In the genomic region with DNA sequence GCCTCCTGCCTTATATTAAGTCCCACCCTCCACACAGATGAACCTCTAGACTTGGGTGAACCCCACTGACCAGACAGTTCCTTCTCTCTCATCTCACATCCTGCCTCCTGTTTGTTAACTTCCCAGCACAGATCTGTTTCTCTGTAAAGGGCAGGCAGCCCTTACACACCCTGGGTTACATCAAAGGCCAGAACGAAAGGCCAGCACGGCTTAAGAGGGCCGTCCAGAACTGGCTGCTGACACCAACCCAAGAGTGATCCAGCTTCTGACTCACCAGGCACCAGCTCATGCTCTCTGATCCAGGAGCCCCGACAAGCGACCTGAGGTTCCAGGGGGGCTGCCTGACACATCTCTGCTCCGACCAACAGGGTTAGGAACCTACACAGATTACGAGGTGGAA, we compare ENCODE assay signal across 9 cellular contexts.
DNase-seq lines count a peak whose midpoint lies in the region; ATAC-seq and TF ChIP-seq lines count a peak whose summit lies in the region.
"Had no signal": no experiment of that assay in that cellular context is flagged by ENCODE, and none has a peak within 500 bp of the region (broad histone marks: within the 10 kb centered on the region; RNA-seq: fewer than 3 reads in every experiment).

No MANE protein-coding gene starts in this region.

- no peaks in the 10 kb centered on the region for H3K9me3 ChIP-seq in muscle layer of duodenum (ENCODE audit: control insufficient read depth in 1 of 2, low read length in 2 of 2)
- H3K9me3 ChIP-seq in upper lobe of left lung: no peaks in the 10 kb centered on the region

- WGBS in upper lobe of left lung, 2 donors: 40 to 60% methylated on average over 1 to 7 of the region's 7 CpGs

- ATAC-seq in upper lobe of left lung (ENCODE audit: low FRiP score in 2 of 2) (peak; percentile 48 to 94), GM21367 (IDR thresholded peaks at IDR 0.05; ENCODE audit: unreplicated experiment) (no peak), GM18868 (IDR thresholded peaks at IDR 0.05; ENCODE audit: unreplicated experiment) (no peak)

- peaks cover 0 to 23% of the 10 kb centered on the region in 2 donors for H3K4me1 ChIP-seq in muscle layer of duodenum (ENCODE audit: control insufficient read depth in 1 of 2, insufficient read depth in 2 of 2, low read length in 2 of 2)
- H3K4me1 ChIP-seq in upper lobe of left lung: peaks cover 0 to 10% (median 1%) of the 10 kb centered on the region in 4 donors

- no peak for TF ChIP-seq POLR2A in upper lobe of left lung (IDR thresholded peaks at IDR 0.05)

- DNase-seq in NCI-H226: peak; percentile 55
- peak; percentile 75 for DNase-seq in fibroblast of peridontal ligament (ENCODE audit: extremely low read depth)
- DNase-seq in upper lobe of left lung: no peak
- no peak for DNase-seq in SW 1271 (lab: John Stamatoyannopoulos, UW)
- no peak for DNase-seq in GM19238 (ENCODE audit: insufficient read length, low spot score)
- DNase-seq: NCI-H2081 had no signal

- H3K27me3 ChIP-seq in muscle layer of duodenum (ENCODE audit: low read depth, low read length) (no peaks in the 10 kb centered on the region), upper lobe of left lung (no peaks in the 10 kb centered on the region)

- H3K27ac ChIP-seq in muscle layer of duodenum (ENCODE audit: low read length) (peak overlapping the region; percentile 85), upper lobe of left lung (peak overlapping the region; percentile 12 to 60 (median 34))

- H3K36me3 ChIP-seq in muscle layer of duodenum (ENCODE audit: control insufficient read depth in 1 of 2, insufficient read depth in 2 of 2, low read length in 2 of 2) (no peaks in the 10 kb centered on the region), upper lobe of left lung (no peaks in the 10 kb centered on the region)

- H3K4me3 ChIP-seq in muscle layer of duodenum (ENCODE audit: low read depth in 1 of 2, low read length in 2 of 2) (peak overlapping the region in 1 of 2 donors; percentile 32), upper lobe of left lung (no peak overlapping the region)

- TF ChIP-seq CTCF in upper lobe of left lung (IDR thresholded peaks at IDR 0.05): no peak

- TF ChIP-seq EP300 in upper lobe of left lung (IDR thresholded peaks at IDR 0.05): peak in 1 of 4 donors; percentile 18

Comparison
In these comparisons a context has a peak if more than half of its experiments do, and no peak if none do; other contexts are left out.
1. DNase-seq: peak in NCI-H226 (single experiment) and fibroblast of peridontal ligament (single experiment); none in upper lobe of left lung (0 of 2), SW 1271 (0 of 2) and GM19238 (single experiment).
2. ATAC-seq: peak in upper lobe of left lung (2 of 2); none in GM21367 (single experiment) and GM18868 (single experiment).